ENCODE assay signal across 26 cellular contexts in the genomic region with DNA sequence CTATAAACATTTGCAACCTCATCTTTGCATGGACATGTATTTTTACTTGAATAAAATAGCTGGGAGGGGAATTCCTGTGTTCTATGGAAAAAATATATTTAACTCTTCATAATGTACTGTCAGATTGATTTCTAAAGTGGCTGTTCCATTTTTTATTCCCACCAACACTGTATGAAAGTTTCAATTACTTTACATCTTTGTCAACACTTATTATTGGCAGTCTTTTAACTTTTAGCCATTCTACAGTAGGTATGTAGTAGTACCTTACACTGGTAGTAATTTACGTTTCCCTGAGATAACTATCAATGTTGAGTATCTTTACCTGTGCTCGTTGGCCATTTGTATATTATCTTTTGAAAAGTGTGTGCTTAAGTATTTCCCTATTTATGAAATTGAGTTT.
"Had no signal": no experiment of that assay in that cellular context is flagged by ENCODE, and none has a peak within 500 bp of the region (broad histone marks: within the 10 kb centered on the region; RNA-seq: fewer than 3 reads in every experiment).

No MANE protein-coding gene starts in this region.

- H3K4me3 ChIP-seq: colonic mucosa, esophagus squamous epithelium, gastrocnemius medialis, heart right ventricle, left lung, lower lobe of right lung had no signal

- H3K4me1 ChIP-seq: colonic mucosa, esophagus squamous epithelium, gastrocnemius medialis, heart right ventricle, left lung, lower lobe of right lung had no signal

- FAIRE-seq: endometrium, islet of Langerhans, keratinocyte had no signal

- H3K36me3 ChIP-seq: colonic mucosa, esophagus squamous epithelium, gastrocnemius medialis, heart right ventricle, left lung, lower lobe of right lung had no signal

- H3K9me3 ChIP-seq: colonic mucosa, esophagus squamous epithelium, left lung, lower lobe of right lung had no signal

- H3K27ac ChIP-seq: colonic mucosa, epithelial cell of prostate, esophagus squamous epithelium, gastrocnemius medialis, heart right ventricle, left lung, lower lobe of right lung had no signal

- ATAC-seq: effector memory CD8-positive, alpha-beta T cell; esophagus mucosa; gastrocnemius medialis; heart right ventricle; left cardiac atrium; left lung; left ventricle myocardium superior; lower lobe of right lung; naive thymus-derived CD4-positive, alpha-beta T cell had no signal

- DNase-seq: colonic mucosa; cortex of kidney; effector CD8-positive, alpha-beta T cell; effector memory CD8-positive, alpha-beta T cell; endodermal cell; erythroblast; esophagus squamous epithelium; foreskin fibroblast; foreskin melanocyte; gastrocnemius medialis; glutamatergic neuron; head of caudate nucleus; heart right ventricle; hippocampal formation; left cardiac atrium; left lung; left ventricle myocardium superior; lower lobe of right lung; mesendoderm; midbrain; naive thymus-derived CD4-positive, alpha-beta T cell had no signal

- H3K27me3 ChIP-seq: colonic mucosa, esophagus squamous epithelium, gastrocnemius medialis, heart right ventricle, left lung had no signal
